Comparison of ENCODE assay signal across 23 cellular contexts in the genomic region with DNA sequence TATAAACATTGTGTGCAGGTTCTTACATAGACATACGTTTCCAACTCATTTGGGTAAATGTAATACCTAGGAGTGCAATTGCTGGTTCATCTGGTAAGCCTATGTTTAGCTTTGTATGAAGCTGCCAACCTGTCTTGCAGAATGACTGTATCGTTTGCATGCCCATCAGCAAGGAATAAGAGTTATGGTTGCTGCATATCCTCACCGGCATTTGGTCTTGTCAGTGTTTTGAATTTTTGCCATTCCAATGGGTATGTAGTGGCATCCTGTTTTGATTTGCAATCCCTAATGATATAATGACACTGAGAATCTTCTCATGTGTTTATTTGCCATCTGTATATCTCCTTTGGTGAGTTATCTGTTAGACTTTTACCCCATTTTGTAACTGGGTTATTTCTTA. TPM values are rescaled to one million over a fixed set of nuclear protein-coding genes. Genes with fewer than 3 reads are reported as not detected.
DNase-seq lines count a peak whose midpoint lies in the region; ATAC-seq and TF ChIP-seq lines count a peak whose summit lies in the region.
"Had no signal": no experiment of that assay in that cellular context is flagged by ENCODE, and none has a peak within 500 bp of the region (broad histone marks: within the 10 kb centered on the region; RNA-seq: fewer than 3 reads in every experiment).

No MANE protein-coding gene starts in this region.

- no peaks in the 10 kb centered on the region for H3K36me3 ChIP-seq in suprapubic skin
- H3K36me3 ChIP-seq: neutrophil, sigmoid colon, thyroid gland had no signal

- no peaks in the 10 kb centered on the region for H3K27me3 ChIP-seq in suprapubic skin
- H3K27me3 ChIP-seq: neutrophil, sigmoid colon, thyroid gland had no signal

- no peak overlapping the region for H3K4me3 ChIP-seq in suprapubic skin
- H3K4me3 ChIP-seq: sigmoid colon, thyroid gland had no signal

- no peak for TF ChIP-seq EP300 in suprapubic skin (IDR thresholded peaks at IDR 0.05)

- no peaks in the 10 kb centered on the region for H3K4me1 Mint-ChIP-seq in stimulated activated effector memory CD8-positive, alpha-beta T cell treated with anti-CD3 and anti-CD28 coated beads, Interleukin-12 subunit alpha, Interleukin-12 subunit beta, amount 100 ng/mL, for 72 hours
- H3K4me1 Mint-ChIP-seq: activated CD4-positive, alpha-beta T cell treated with anti-CD3 and anti-CD28 coated beads for 36 hours had no signal

- no peak overlapping the region for H3K4me3 Mint-ChIP-seq in stimulated activated effector memory CD8-positive, alpha-beta T cell treated with anti-CD3 and anti-CD28 coated beads, Interleukin-12 subunit alpha, Interleukin-12 subunit beta, amount 100 ng/mL, for 72 hours
- H3K4me3 Mint-ChIP-seq: activated CD4-positive, alpha-beta T cell treated with anti-CD3 and anti-CD28 coated beads for 36 hours; effector memory CD8-positive, alpha-beta T cell; mesothelial cell of epicardium had no signal

- WGBS in suprapubic skin = 62% methylated on average over 3 of the region's 3 CpGs

- TF ChIP-seq POLR2A in suprapubic skin (IDR thresholded peaks at IDR 0.05) = no peak

- DNase-seq in A172 (ENCODE audit: low spot score) (peak; percentile 75), HCEC 1CT (peak; percentile 81), amniotic epithelial cell (ENCODE audit: low read depth) (peak; percentile 72), fibroblast of the conjunctiva (ENCODE audit: low read depth) (peak; percentile 21), suprapubic skin (ENCODE audit: low spot score in 2 of 2) (no peak), ecto neural progenitor cell (ENCODE audit: low spot score) (no peak)
- no peak for DNase-seq in stimulated activated CD8-positive, alpha-beta memory T cell treated with anti-CD3 and anti-CD28 coated beads, Interleukin-4, amount 100 ng/mL, for 48 hours
- no peak for DNase-seq in stimulated activated effector memory CD8-positive, alpha-beta T cell treated with anti-CD3 and anti-CD28 coated beads, Interleukin-12 subunit alpha, Interleukin-12 subunit beta, amount 100 ng/mL, for 72 hours (ENCODE audit: low spot score in 2 of 2)
- DNase-seq: 8988T; activated CD4-positive, alpha-beta T cell treated with anti-CD3 and anti-CD28 coated beads for 36 hours; activated naive CD4-positive, alpha-beta T cell treated with Interleukin-2 at 50 U/mL for 16 hours; effector memory CD8-positive, alpha-beta T cell; glutamatergic neuron; NCI-H1417; NCI-H2227 treated with DMSO at 0.1 percent for 48 hours; SIG-M5; sigmoid colon; stimulated activated CD4-positive, alpha-beta T cell treated with anti-CD3 and anti-CD28 coated beads, Interleukin-4, amount 100 ng/mL, for 1 hour; T-helper 9 cell; thyroid gland had no signal

- H3K9me3 ChIP-seq in suprapubic skin = no peaks in the 10 kb centered on the region
- H3K9me3 ChIP-seq: neutrophil, sigmoid colon, thyroid gland had no signal

- H3K27ac Mint-ChIP-seq in stimulated activated effector memory CD8-positive, alpha-beta T cell treated with anti-CD3 and anti-CD28 coated beads, Interleukin-12 subunit alpha, Interleukin-12 subunit beta, amount 100 ng/mL, for 72 hours = no peak overlapping the region
- H3K27ac Mint-ChIP-seq: activated CD4-positive, alpha-beta T cell treated with anti-CD3 and anti-CD28 coated beads for 36 hours; effector memory CD8-positive, alpha-beta T cell; mesothelial cell of epicardium had no signal

- no peaks in the 10 kb centered on the region for H3K9me3 Mint-ChIP-seq in stimulated activated effector memory CD8-positive, alpha-beta T cell treated with anti-CD3 and anti-CD28 coated beads, Interleukin-12 subunit alpha, Interleukin-12 subunit beta, amount 100 ng/mL, for 72 hours
- H3K9me3 Mint-ChIP-seq: effector memory CD8-positive, alpha-beta T cell; mesothelial cell of epicardium had no signal

- H3K4me1 ChIP-seq in suprapubic skin = no peaks in the 10 kb centered on the region
- H3K4me1 ChIP-seq: sigmoid colon, thyroid gland had no signal

- TF ChIP-seq CTCF in suprapubic skin (IDR thresholded peaks at IDR 0.05) = no peak

- ATAC-seq in stimulated activated effector memory CD8-positive, alpha-beta T cell treated with anti-CD3 and anti-CD28 coated beads, Interleukin-12 subunit alpha, Interleukin-12 subunit beta, amount 100 ng/mL, for 72 hours = no peak
- ATAC-seq: activated CD4-positive, alpha-beta T cell treated with anti-CD3 and anti-CD28 coated beads for 36 hours; effector memory CD8-positive, alpha-beta T cell; HCT116 had no signal

- no peaks in the 10 kb centered on the region for H3K36me3 Mint-ChIP-seq in stimulated activated effector memory CD8-positive, alpha-beta T cell treated with anti-CD3 and anti-CD28 coated beads, Interleukin-12 subunit alpha, Interleukin-12 subunit beta, amount 100 ng/mL, for 72 hours

- no peak overlapping the region for H3K27ac ChIP-seq in suprapubic skin
- H3K27ac ChIP-seq: neutrophil, sigmoid colon, thyroid gland had no signal

RNA-seq across cellular contexts. Expression of gene CCDC150, which starts 20.7 kb away (rescaled TPM):
- 4.4 and 6.9 TPM in 2 replicates for total RNA-seq in A172 (2014; rRNA removed; shearing (Covaris generic))
- total RNA-seq in suprapubic skin = 1 to 10 TPM; 2.0 to 6.7 (median 3.1) TPM

Comparison
In these comparisons a context has a peak if more than half of its experiments do, and no peak if none do; other contexts are left out.
1. DNase-seq: peak in A172 (single experiment), HCEC 1CT (single experiment), amniotic epithelial cell (single experiment) and fibroblast of the conjunctiva (single experiment); none in stimulated activated CD8-positive, alpha-beta memory T cell treated with anti-CD3 and anti-CD28 coated beads, Interleukin-4, amount 100 ng/mL, for 48 hours (single experiment), suprapubic skin (0 of 2), stimulated activated effector memory CD8-positive, alpha-beta T cell treated with anti-CD3 and anti-CD28 coated beads, Interleukin-12 subunit alpha, Interleukin-12 subunit beta, amount 100 ng/mL, for 72 hours (0 of 2) and ecto neural progenitor cell (single experiment).